ENCODE assay signal across 24 cellular contexts in genomic region chr14:61429316-61429715, GRCh38.
DNase-seq lines count a peak whose midpoint lies in the region; ATAC-seq and TF ChIP-seq lines count a peak whose summit lies in the region.
"Had no signal": no experiment of that assay in that cellular context is flagged by ENCODE, and none has a peak within 500 bp of the region (broad histone marks: within the 10 kb centered on the region; RNA-seq: fewer than 3 reads in every experiment).

No MANE protein-coding gene starts in this region.

- H3K9me3 Mint-ChIP-seq in activated naive CD8-positive, alpha-beta T cell treated with anti-CD3 and anti-CD28 coated beads for 36 hours = peaks cover 20% of the 10 kb centered on the region
- H3K9me3 Mint-ChIP-seq in mesothelial cell of epicardium = peaks cover 16% of the 10 kb centered on the region

- peak overlapping the region; percentile 82 for H3K27ac Mint-ChIP-seq in activated naive CD8-positive, alpha-beta T cell treated with anti-CD3 and anti-CD28 coated beads for 36 hours
- peak overlapping the region; percentile 69 for H3K27ac Mint-ChIP-seq in mesothelial cell of epicardium
- H3K27ac Mint-ChIP-seq: activated naive CD4-positive, alpha-beta T cell treated with anti-CD3 and anti-CD28 coated beads, Interleukin-2, amount 10 ng/mL, durations not matched to agents 7 days and 5 days; B cell had no signal

- H4K20me1 ChIP-seq in Loucy (ENCODE audit: insufficient read depth, low read length, poor library complexity, severe bottlenecking) = peaks cover 7% of the 10 kb centered on the region

- H3K27me3 Mint-ChIP-seq in activated naive CD8-positive, alpha-beta T cell treated with anti-CD3 and anti-CD28 coated beads for 36 hours = no peaks in the 10 kb centered on the region
- H3K27me3 Mint-ChIP-seq in mesothelial cell of epicardium (ENCODE audit: low read depth) = no peaks in the 10 kb centered on the region
- H3K27me3 Mint-ChIP-seq: activated naive CD4-positive, alpha-beta T cell treated with anti-CD3 and anti-CD28 coated beads, Interleukin-2, amount 10 ng/mL, durations not matched to agents 7 days and 5 days; progenitor cell of endocrine pancreas had no signal

- peaks cover 99% of the 10 kb centered on the region for H3K79me2 ChIP-seq in Loucy (ENCODE audit: insufficient read depth, low read length)

- peak overlapping the region; percentile 15 for H3K4me2 ChIP-seq in Loucy (ENCODE audit: low read depth, low read length, poor library complexity, severe bottlenecking)

- peaks cover 3% of the 10 kb centered on the region; the same call in 1 of the 2 replicates for H3K9me3 ChIP-seq in Loucy (ENCODE audit: insufficient read depth, low read depth, low read length)
- H3K9me3 ChIP-seq: colonic mucosa, upper lobe of right lung had no signal

- H3K4me3 Mint-ChIP-seq in activated naive CD8-positive, alpha-beta T cell treated with anti-CD3 and anti-CD28 coated beads for 36 hours = no peak overlapping the region
- no peak overlapping the region for H3K4me3 Mint-ChIP-seq in mesothelial cell of epicardium
- H3K4me3 Mint-ChIP-seq: activated naive CD4-positive, alpha-beta T cell treated with anti-CD3 and anti-CD28 coated beads, Interleukin-2, amount 10 ng/mL, durations not matched to agents 7 days and 5 days; B cell; neural crest cell had no signal

- H3K9me2 ChIP-seq in Loucy (replicated peaks; ENCODE audit: low read depth, low read length) = no peaks in the 10 kb centered on the region

- peaks cover 9% of the 10 kb centered on the region for H3K36me3 ChIP-seq in Loucy (ENCODE audit: insufficient read depth, low read length)
- H3K36me3 ChIP-seq: colonic mucosa, upper lobe of right lung had no signal

- peaks cover 35% of the 10 kb centered on the region for H3K4me1 ChIP-seq in Loucy (ENCODE audit: insufficient read depth, low read length, poor library complexity, severe bottlenecking)
- H3K4me1 ChIP-seq: colonic mucosa had no signal

- H3K27me3 ChIP-seq in Loucy (ENCODE audit: insufficient read depth, low read length, poor library complexity, severe bottlenecking) = no peaks in the 10 kb centered on the region
- H3K27me3 ChIP-seq: colonic mucosa, upper lobe of right lung had no signal

- no peak for ATAC-seq in GM21825 (IDR thresholded peaks at IDR 0.05; ENCODE audit: unreplicated experiment)
- ATAC-seq in left lobe of liver = no peak
- ATAC-seq: HCT116; HepG2; SK-N-SH treated with all-trans-retinoic acid at 6 μM for 48 hours; stimulated activated naive CD8-positive, alpha-beta T cell treated with anti-CD3 and anti-CD28 coated beads, Interleukin-15, Interleukin-2, amounts not matched to agents 100 U/mL and 50 U/mL, for 24 hours; upper lobe of right lung had no signal

- peaks cover 60% of the 10 kb centered on the region for H3K36me3 Mint-ChIP-seq in activated naive CD8-positive, alpha-beta T cell treated with anti-CD3 and anti-CD28 coated beads for 36 hours
- peaks cover 4% of the 10 kb centered on the region for H3K36me3 Mint-ChIP-seq in mesothelial cell of epicardium

- TF ChIP-seq CTCF in Loucy (conservative IDR thresholded peaks at IDR 0.05; ENCODE audit: low read length) (no peak), mesothelial cell of epicardium (IDR thresholded peaks at IDR 0.05; ENCODE audit: unreplicated experiment) (no peak)

- peak overlapping the region; percentile 37 for H3K9ac ChIP-seq in Loucy (ENCODE audit: low read depth, low read length, poor library complexity, severe bottlenecking)

- H3K4me3 ChIP-seq in Loucy (ENCODE audit: low read length, poor library complexity, severe bottlenecking) = no peak overlapping the region
- H3K4me3 ChIP-seq: colonic mucosa, upper lobe of right lung had no signal

- H2AFZ ChIP-seq in Loucy (ENCODE audit: low read length) = no peak overlapping the region

- peaks cover 84% of the 10 kb centered on the region for H3K4me1 Mint-ChIP-seq in activated naive CD8-positive, alpha-beta T cell treated with anti-CD3 and anti-CD28 coated beads for 36 hours
- H3K4me1 Mint-ChIP-seq in mesothelial cell of epicardium = peaks cover 24% of the 10 kb centered on the region
- H3K4me1 Mint-ChIP-seq: B cell, neural crest cell had no signal

- DNase-seq in NCI-H2171 treated with DMSO at 0.1 percent for 48 hours (lab: John Stamatoyannopoulos, UW) (peak; percentile 61), NCI-H2171 (lab: John Stamatoyannopoulos, UW) (no peak), mesothelial cell of epicardium (ENCODE audit: low spot score in 2 of 2, unreplicated experiment in 2 of 2) (no peak), DMS79 treated with DMSO at 0.1 percent for 48 hours (lab: John Stamatoyannopoulos, UW) (no peak), left lobe of liver (ENCODE audit: low spot score) (no peak)
- no peak for DNase-seq in activated naive CD8-positive, alpha-beta T cell treated with anti-CD3 and anti-CD28 coated beads for 36 hours
- DNase-seq: 8988T; activated CD4-positive, alpha-beta T cell treated with anti-CD3 and anti-CD28 coated beads for 4 hours; activated naive CD4-positive, alpha-beta T cell treated with anti-CD3 and anti-CD28 coated beads, Interleukin-2, amount 10 ng/mL, durations not matched to agents 7 days and 5 days; colonic mucosa; NCI-H146; NCI-H345; RPMI8226; stimulated activated CD4-positive, alpha-beta T cell treated with anti-CD3 and anti-CD28 coated beads, Interleukin-1b, Interleukin-23, amount 100 ng/mL, for 48 hours; stimulated activated naive CD8-positive, alpha-beta T cell treated with anti-CD3 and anti-CD28 coated beads, Interleukin-15, Interleukin-2, amounts not matched to agents 100 U/mL and 50 U/mL, for 24 hours; upper lobe of right lung had no signal

- H3F3A ChIP-seq in Loucy (ENCODE audit: low read depth) = no peaks in the 10 kb centered on the region
